ENCODE assay signal across 8 cellular contexts in the genomic region with DNA sequence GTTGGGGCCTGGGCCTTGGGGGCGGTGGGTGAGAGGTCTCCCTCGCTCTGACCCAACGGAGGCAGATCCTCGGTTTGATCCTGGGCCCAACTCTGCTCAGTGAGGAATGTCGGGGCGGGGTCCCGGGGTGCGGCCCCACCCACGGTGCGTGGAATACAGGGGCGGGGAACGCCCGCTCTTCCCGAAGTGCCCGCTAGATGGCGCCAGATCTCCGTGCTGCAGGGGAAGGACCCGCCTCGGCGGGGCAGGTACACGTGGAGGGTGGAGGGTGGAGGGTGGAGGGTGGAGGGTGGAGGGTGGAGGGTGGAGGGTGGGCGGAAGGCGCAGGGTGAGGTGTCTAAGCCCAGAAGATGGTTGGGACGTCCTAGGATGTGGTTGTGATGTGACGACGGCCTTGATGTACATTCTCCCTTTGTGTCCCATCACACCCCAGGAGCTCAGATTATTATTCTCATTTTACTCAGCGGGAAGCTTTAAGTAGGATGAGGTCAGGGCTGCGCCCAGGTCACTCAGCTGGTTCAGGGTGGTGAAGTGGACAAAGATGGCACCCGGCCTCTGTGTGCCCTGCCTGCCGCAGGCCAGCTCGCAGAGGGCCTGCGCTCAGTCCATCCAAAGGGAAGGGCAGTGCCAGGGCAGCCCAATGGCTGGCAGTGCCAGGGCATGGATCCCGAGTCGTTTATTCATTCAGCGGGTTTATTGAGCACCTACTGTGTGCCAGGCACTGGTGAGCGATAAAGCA. TPM values are rescaled to one million over a fixed set of nuclear protein-coding genes. Genes with fewer than 3 reads are reported as not detected.
DNase-seq lines count a peak whose midpoint lies in the region; ATAC-seq and TF ChIP-seq lines count a peak whose summit lies in the region.

No MANE protein-coding gene starts in this region.

- no peaks in the 10 kb centered on the region for H3K27me3 Mint-ChIP-seq in endodermal cell (ENCODE audit: insufficient read depth)
- no peaks in the 10 kb centered on the region for H3K27me3 Mint-ChIP-seq in naive B cell

- ATAC-seq in GM18909 (IDR thresholded peaks at IDR 0.05; ENCODE audit: poor library complexity, unreplicated experiment) (peak; percentile 75), HG03196 (IDR thresholded peaks at IDR 0.05; ENCODE audit: unreplicated experiment) (peak; percentile 72), naive B cell (ENCODE audit: low read depth in 2 of 2) (peak; percentile 86 to 89)

- H3K27ac Mint-ChIP-seq in endodermal cell (no peak overlapping the region), naive B cell (peak overlapping the region in 3 of 6 donors; percentile 46 to 69 (median 62))

- H3K4me3 Mint-ChIP-seq in endodermal cell: no peak overlapping the region
- peak overlapping the region in 4 of 8 donors; percentile 32 to 73 (median 46) for H3K4me3 Mint-ChIP-seq in naive B cell

- H3K36me3 Mint-ChIP-seq in endodermal cell (ENCODE audit: low read depth) (no peaks in the 10 kb centered on the region), naive B cell (no peaks in the 10 kb centered on the region)

- no peak overlapping the region for H3K27ac ChIP-seq in endodermal cell (ENCODE audit: low read depth, low read length)

- no peaks in the 10 kb centered on the region for H3K36me3 ChIP-seq in endodermal cell (ENCODE audit: control insufficient read depth, insufficient read depth, low read length)

- TF ChIP-seq CTCF in endodermal cell (conservative IDR thresholded peaks at IDR 0.05): peak; percentile 92

- H3K9me3 Mint-ChIP-seq in endodermal cell: no peaks in the 10 kb centered on the region
- peaks cover 0 to 2% (median 0%) of the 10 kb centered on the region in 7 donors for H3K9me3 Mint-ChIP-seq in naive B cell

- H3K4me1 ChIP-seq in endodermal cell (ENCODE audit: control insufficient read depth, insufficient read depth, low read length): peaks cover 6% of the 10 kb centered on the region

- H3K4me1 Mint-ChIP-seq in endodermal cell: peaks cover 41% of the 10 kb centered on the region
- peaks cover 32 to 51% (median 41%) of the 10 kb centered on the region in 3 donors for H3K4me1 Mint-ChIP-seq in naive B cell

- no peak overlapping the region for H3K9ac ChIP-seq in endodermal cell (ENCODE audit: extremely low read depth, low read length, poor library complexity, severe bottlenecking)

- DNase-seq in Ammon's horn (ENCODE audit: low spot score) (peak; percentile 58), NCI-H774 (lab: John Stamatoyannopoulos, UW) (peak; percentile 68), endodermal cell (peak; percentile 94), naive B cell (peak; percentile 83)
- peak; percentile 53 for DNase-seq in activated CD8-positive, alpha-beta memory T cell treated with anti-CD3 and anti-CD28 coated beads, Interleukin-2, amount 50 U/mL, for 1 hour (ENCODE audit: extremely low read depth)
- peak; percentile 61 to 67 for DNase-seq in stimulated activated CD8-positive, alpha-beta memory T cell treated with anti-CD3 and anti-CD28 coated beads, Interleukin-7, amount 100 ng/mL, for 48 hours (ENCODE audit: extremely low read depth in 1 of 2, low read depth in 1 of 2)

- H3K27me3 ChIP-seq in endodermal cell (ENCODE audit: control insufficient read depth, insufficient read depth, low read length, poor library complexity, severe bottlenecking): no peaks in the 10 kb centered on the region

- 34 to 58% methylated on average over 12 to 27 of the region's 36 CpGs for WGBS in endodermal cell (ENCODE audit: insufficient coverage in 1 of 2, insufficient read length in 1 of 2), 2 experiments

- H3K4me3 ChIP-seq in endodermal cell (ENCODE audit: low read length): no peak overlapping the region

- H3K9me3 ChIP-seq in endodermal cell (ENCODE audit: control insufficient read depth, low read length): no peaks in the 10 kb centered on the region

RNA-seq across cellular contexts. Expression of gene RPS14, which starts 9.4 kb away (rescaled TPM):
- 1,000 to 10,000 TPM; 2,313 to 2,316 TPM for total RNA-seq in endodermal cell
- 1,931 TPM for polyA plus RNA-seq in endodermal cell (2013, experiment 1 of 2)
- polyA plus RNA-seq in endodermal cell (2013, experiment 2 of 2): 1,875 TPM
- 1,000 to 10,000 TPM; 4,594 to 6,671 (median 5,653) TPM for polyA plus RNA-seq in naive B cell (ENCODE audit: low read depth in 6 of 6)

RNA-seq across cellular contexts. Expression of gene CD74, which starts 46.3 kb away (rescaled TPM):
- total RNA-seq in endodermal cell: 10 to 100 TPM; 12.4 to 20.0 TPM
- 9.7 TPM for polyA plus RNA-seq in endodermal cell (2013, experiment 1 of 2)
- polyA plus RNA-seq in endodermal cell (2013, experiment 2 of 2): 7.1 TPM
- polyA plus RNA-seq in naive B cell (ENCODE audit: low read depth in 6 of 6): over 10,000 TPM; 22,737 to 35,313 (median 25,671) TPM

RNA-seq across cellular contexts. Expression of gene NDST1, which starts 48.9 kb away (rescaled TPM):
- 10 to 100 TPM; 53.3 to 71.7 TPM for total RNA-seq in endodermal cell
- 40.7 TPM for polyA plus RNA-seq in endodermal cell (2013, experiment 1 of 2)
- polyA plus RNA-seq in endodermal cell (2013, experiment 2 of 2): 37.5 TPM
- polyA plus RNA-seq in naive B cell (ENCODE audit: low read depth in 6 of 6): 1 to 10 TPM in 2 of 6 donors, under 1 TPM in 4; 0.38 to 1.8 (median 0.73) TPM
